Comparison of ENCODE assay signal across 18 cellular contexts in genomic region chr13:66952507-66952906, GRCh38.
A peak's percentile ranks its signal among the peaks of the same experiment; 100 is the strongest.
DNase-seq lines count a peak whose midpoint lies in the region; ATAC-seq and TF ChIP-seq lines count a peak whose summit lies in the region.
"Had no signal": no experiment of that assay in that cellular context is flagged by ENCODE, and none has a peak within 500 bp of the region (broad histone marks: within the 10 kb centered on the region; RNA-seq: fewer than 3 reads in every experiment).

No MANE protein-coding gene starts in this region.

- H3K27ac ChIP-seq in Karpas-422 (ENCODE audit: low read length) = no peak overlapping the region
- no peak overlapping the region for H3K27ac ChIP-seq in mammary epithelial cell (ENCODE audit: insufficient read depth, low read depth, low read length)
- H3K27ac ChIP-seq: 22Rv1, BLaER1, GM23248, KMS-11 had no signal

- H3K4me1 ChIP-seq in Karpas-422 (ENCODE audit: low read length) = no peaks in the 10 kb centered on the region
- no peaks in the 10 kb centered on the region for H3K4me1 ChIP-seq in mammary epithelial cell (ENCODE audit: insufficient read depth, low read length)
- H3K4me1 ChIP-seq: BLaER1, Caco-2 had no signal

- no peaks in the 10 kb centered on the region for H4K20me1 ChIP-seq in Karpas-422 (ENCODE audit: insufficient read depth, low read depth, low read length)
- no peaks in the 10 kb centered on the region for H4K20me1 ChIP-seq in mammary epithelial cell (ENCODE audit: insufficient read depth, low read length)
- H4K20me1 ChIP-seq: BLaER1 had no signal

- H3K27me3 ChIP-seq in Karpas-422 (ENCODE audit: low read length) = no peaks in the 10 kb centered on the region
- no peaks in the 10 kb centered on the region for H3K27me3 ChIP-seq in mammary epithelial cell (ENCODE audit: insufficient read depth, low read length)
- H3K27me3 ChIP-seq: BLaER1 had no signal

- H3K4me1 Mint-ChIP-seq in effector memory CD8-positive, alpha-beta T cell (ENCODE audit: low read depth in 2 of 2) = no peaks in the 10 kb centered on the region
- H3K4me1 Mint-ChIP-seq: CD8-positive, alpha-beta memory T cell had no signal

- H3K4me2 ChIP-seq in Karpas-422 (ENCODE audit: low read depth, low read length, poor library complexity, severe bottlenecking) (no peak overlapping the region), mammary epithelial cell (ENCODE audit: insufficient read depth, low read depth, low read length) (no peak overlapping the region)
- H3K4me2 ChIP-seq: BLaER1, KMS-11 had no signal

- dilution Hi-C loops in mammary epithelial cell (cut with HindIII; ENCODE audit: low sequenced_read_pairs) = no loop called here

- CTCF ChIA-PET in mammary epithelial cell (lab: Charles Lee; ENCODE audit: low non-redundant PET) = no interaction called here

- H3K27me3 Mint-ChIP-seq in effector memory CD8-positive, alpha-beta T cell = no peaks in the 10 kb centered on the region
- H3K27me3 Mint-ChIP-seq: CD8-positive, alpha-beta memory T cell had no signal

- H3K9me3 ChIP-seq in Karpas-422 (ENCODE audit: low read length) (no peaks in the 10 kb centered on the region), mammary epithelial cell (replicated peaks; ENCODE audit: insufficient read depth, low read length) (no peaks in the 10 kb centered on the region)
- H3K9me3 ChIP-seq: Caco-2 had no signal

- peak; percentile 2 for TF ChIP-seq CTCF in epithelial cell of proximal tubule (conservative IDR thresholded peaks at IDR 0.05; ENCODE audit: low read depth, low read length)
- no peak for TF ChIP-seq CTCF in mammary epithelial cell (conservative IDR thresholded peaks at IDR 0.05 in 1 of 2, IDR thresholded peaks at IDR 0.05 in 1 of 2; ENCODE audit: extremely low read depth in 1 of 2, insufficient read depth in 1 of 2, low read depth in 1 of 2, low read length in 2 of 2)

- H2AFZ ChIP-seq in Karpas-422 (ENCODE audit: low read length) (0 out of 2 replicates have a peak overlapping the region, but pooled peaks have one; percentile 20), mammary epithelial cell (ENCODE audit: low read depth, low read length) (no peak overlapping the region)
- H2AFZ ChIP-seq: GM23248 had no signal

- H3K79me2 ChIP-seq in Karpas-422 (ENCODE audit: low read length) (no peaks in the 10 kb centered on the region), mammary epithelial cell (ENCODE audit: insufficient read depth, low read length) (no peaks in the 10 kb centered on the region)

- H3K4me3 ChIP-seq in Karpas-422 (ENCODE audit: low read length) (no peak overlapping the region), epithelial cell of proximal tubule (ENCODE audit: low read depth, low read length) (no peak overlapping the region), mammary epithelial cell (replicated peaks in 1 of 3; ENCODE audit: insufficient read depth in 1 of 3, low read depth in 2 of 3, low read length in 3 of 3) (no peak overlapping the region)
- H3K4me3 ChIP-seq: BLaER1, GM12878, GM23248 had no signal

- H3K4me3 Mint-ChIP-seq in effector memory CD8-positive, alpha-beta T cell = no peak overlapping the region
- H3K4me3 Mint-ChIP-seq: CD8-positive, alpha-beta memory T cell had no signal

- in situ Hi-C loops in mammary epithelial cell (cut with MboI; ENCODE audit: low sequenced_read_pairs in 2 of 2) = no loop called here

- no peaks in the 10 kb centered on the region for H3K36me3 Mint-ChIP-seq in effector memory CD8-positive, alpha-beta T cell (ENCODE audit: insufficient read depth)
- H3K36me3 Mint-ChIP-seq: CD8-positive, alpha-beta memory T cell had no signal

- no TSS peak for BruUV-seq in mammary epithelial cell (replicated peaks; lab: Mats Ljungman, UMichigan)

- H3K9me2 ChIP-seq in Karpas-422 (replicated peaks; ENCODE audit: insufficient read depth, low read length) = no peaks in the 10 kb centered on the region

- H3K9me3 Mint-ChIP-seq in effector memory CD8-positive, alpha-beta T cell = peaks cover 0 to 7% of the 10 kb centered on the region in 2 donors

- no peak overlapping the region for H3K27ac Mint-ChIP-seq in effector memory CD8-positive, alpha-beta T cell
- H3K27ac Mint-ChIP-seq: CD8-positive, alpha-beta memory T cell had no signal

- intact Hi-C loops in mammary epithelial cell (cut with micrococcal nuclease) = no loop called here

- H3K36me3 ChIP-seq in Karpas-422 (ENCODE audit: insufficient read depth, low read length) (no peaks in the 10 kb centered on the region), mammary epithelial cell (ENCODE audit: insufficient read depth, low read length) (no peaks in the 10 kb centered on the region)
- H3K36me3 ChIP-seq: BLaER1 had no signal

- H3K9ac ChIP-seq in Karpas-422 (ENCODE audit: low read length) (no peak overlapping the region), mammary epithelial cell (ENCODE audit: insufficient read depth, low read length) (no peak overlapping the region)
- H3K9ac ChIP-seq: BLaER1, GM23248, KMS-11 had no signal

- 88% methylated on average over 4 of the region's 4 CpGs for WGBS in mammary epithelial cell (ENCODE audit: low coverage, missing lambda C conversion rate)

- DNase-seq in NCI-H2171 treated with DMSO at 0.1 percent for 48 hours (lab: John Stamatoyannopoulos, UW) (peak; percentile 23), NCI-H2171 (lab: John Stamatoyannopoulos, UW) (no peak), Karpas-422 (no peak), epithelial cell of proximal tubule (ENCODE audit: low read depth) (no peak), epidermal melanocyte (ENCODE audit: insufficient read length, low spot score) (no peak), mammary epithelial cell (no peak)
- no peak for DNase-seq in effector memory CD8-positive, alpha-beta T cell
- DNase-seq: AML-193; Caco-2; CD8-positive, alpha-beta memory T cell; DMS53; GM23248; H7 had no signal

- no peak for ATAC-seq in HG03442 (IDR thresholded peaks at IDR 0.05; ENCODE audit: unreplicated experiment)
- no peak for ATAC-seq in effector memory CD8-positive, alpha-beta T cell (replicated peaks)
- ATAC-seq: GM12878 had no signal
